ENCODE assay signal across 2 cellular contexts in the genomic region with DNA sequence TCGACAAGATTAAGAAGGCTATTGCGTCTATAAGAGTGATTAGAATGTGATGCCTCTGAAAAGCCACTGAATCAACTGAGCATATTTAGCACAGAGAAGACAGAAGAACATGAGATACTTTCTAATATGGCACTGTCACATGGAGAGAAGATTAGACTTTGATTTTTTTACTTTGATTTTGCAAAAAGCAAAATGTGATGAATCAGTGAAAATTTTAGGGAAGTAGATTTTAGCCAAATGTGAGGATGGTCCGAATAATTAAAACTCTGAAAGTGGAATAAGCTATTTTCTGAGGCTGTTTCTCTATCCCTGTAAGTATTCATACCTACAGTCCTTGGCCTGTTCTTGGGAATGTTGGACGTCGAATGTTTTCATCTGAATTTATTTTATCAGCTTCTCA.
TF ChIP-seq lines count a peak whose summit lies in the region.

No MANE protein-coding gene starts in this region.

TF ChIP-seq in HepG2, 621 proteins besides CTCF, POLR2A, EP300 and RAD21:
- TF ChIP-seq, protein P1, sequence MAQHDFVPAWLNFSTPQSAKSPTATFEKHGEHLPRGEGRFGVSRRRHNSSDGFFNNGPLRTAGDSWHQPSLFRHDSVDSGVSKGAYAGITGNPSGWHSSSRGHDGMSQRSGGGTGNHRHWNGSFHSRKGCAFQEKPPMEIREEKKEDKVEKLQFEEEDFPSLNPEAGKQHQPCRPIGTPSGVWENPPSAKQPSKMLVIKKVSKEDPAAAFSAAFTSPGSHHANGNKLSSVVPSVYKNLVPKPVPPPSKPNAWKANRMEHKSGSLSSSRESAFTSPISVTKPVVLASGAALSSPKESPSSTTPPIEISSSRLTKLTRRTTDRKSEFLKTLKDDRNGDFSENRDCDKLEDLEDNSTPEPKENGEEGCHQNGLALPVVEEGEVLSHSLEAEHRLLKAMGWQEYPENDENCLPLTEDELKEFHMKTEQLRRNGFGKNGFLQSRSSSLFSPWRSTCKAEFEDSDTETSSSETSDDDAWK (CRISPR knock-in tag; IDR thresholded peaks at IDR 0.05): no peak
- TF ChIP-seq ZNF570 (CRISPR knock-in tag; IDR thresholded peaks at IDR 0.05; ENCODE audit: borderline replicate concordance): no peak
- no peak for TF ChIP-seq PRMT3 (CRISPR knock-in tag; IDR thresholded peaks at IDR 0.05; ENCODE audit: borderline replicate concordance, low read depth)
- no peak for TF ChIP-seq ZFP36L1 (CRISPR knock-in tag; IDR thresholded peaks at IDR 0.05)
- no peak for TF ChIP-seq ZNF292 (CRISPR knock-in tag; IDR thresholded peaks at IDR 0.05; ENCODE audit: borderline replicate concordance, low read depth)
- TF ChIP-seq FOSL1 (CRISPR knock-in tag; IDR thresholded peaks at IDR 0.05; ENCODE audit: borderline replicate concordance): no peak
- TF ChIP-seq MAFK (conservative IDR thresholded peaks at IDR 0.05 in 1 of 2, IDR thresholded peaks at IDR 0.05 in 1 of 2; ENCODE audit: low read length in 2 of 2): peak in 1 of 2 experiments; percentile 53; a peak in 2 of 4 replicates
- TF ChIP-seq SPEN (CRISPR knock-in tag; IDR thresholded peaks at IDR 0.05; ENCODE audit: low read depth): no peak
- TF ChIP-seq ZFP1 (CRISPR knock-in tag; IDR thresholded peaks at IDR 0.05): no peak
- TF ChIP-seq, protein P2, sequence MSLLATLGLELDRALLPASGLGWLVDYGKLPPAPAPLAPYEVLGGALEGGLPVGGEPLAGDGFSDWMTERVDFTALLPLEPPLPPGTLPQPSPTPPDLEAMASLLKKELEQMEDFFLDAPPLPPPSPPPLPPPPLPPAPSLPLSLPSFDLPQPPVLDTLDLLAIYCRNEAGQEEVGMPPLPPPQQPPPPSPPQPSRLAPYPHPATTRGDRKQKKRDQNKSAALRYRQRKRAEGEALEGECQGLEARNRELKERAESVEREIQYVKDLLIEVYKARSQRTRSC (CRISPR knock-in tag; IDR thresholded peaks at IDR 0.05; ENCODE audit: low read depth): no peak
- TF ChIP-seq, protein P3, sequence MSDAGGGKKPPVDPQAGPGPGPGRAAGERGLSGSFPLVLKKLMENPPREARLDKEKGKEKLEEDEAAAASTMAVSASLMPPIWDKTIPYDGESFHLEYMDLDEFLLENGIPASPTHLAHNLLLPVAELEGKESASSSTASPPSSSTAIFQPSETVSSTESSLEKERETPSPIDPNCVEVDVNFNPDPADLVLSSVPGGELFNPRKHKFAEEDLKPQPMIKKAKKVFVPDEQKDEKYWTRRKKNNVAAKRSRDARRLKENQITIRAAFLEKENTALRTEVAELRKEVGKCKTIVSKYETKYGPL (CRISPR knock-in tag; IDR thresholded peaks at IDR 0.05): no peak
- TF ChIP-seq NFRKB (IDR thresholded peaks at IDR 0.05): no peak
- no peak for TF ChIP-seq ZNF850 (CRISPR knock-in tag; conservative IDR thresholded peaks at IDR 0.05)
- peak; percentile 43; the same call in 1 of the 2 replicates for TF ChIP-seq MAFF (IDR thresholded peaks at IDR 0.05; ENCODE audit: low read depth, low read length)
- TF ChIP-seq, protein P4, sequence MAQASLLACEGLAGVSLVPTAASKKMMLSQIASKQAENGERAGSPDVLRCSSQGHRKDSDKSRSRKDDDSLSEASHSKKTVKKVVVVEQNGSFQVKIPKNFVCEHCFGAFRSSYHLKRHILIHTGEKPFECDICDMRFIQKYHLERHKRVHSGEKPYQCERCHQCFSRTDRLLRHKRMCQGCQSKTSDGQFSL (CRISPR knock-in tag; IDR thresholded peaks at IDR 0.05): no peak
- TF ChIP-seq ZNF274 (CRISPR knock-in tag; IDR thresholded peaks at IDR 0.05): no peak
- TF ChIP-seq ZBTB1 (CRISPR knock-in tag; IDR thresholded peaks at IDR 0.05; ENCODE audit: borderline replicate concordance): no peak
- TF ChIP-seq ELF3 (CRISPR knock-in tag; IDR thresholded peaks at IDR 0.05): no peak

TF ChIP-seq in K562, 482 proteins besides CTCF, POLR2A, EP300 and RAD21:
- 0 out of 2 replicates have a peak, but pooled peaks have one; percentile 16 for TF ChIP-seq MAFG (tag; conservative IDR thresholded peaks at IDR 0.05)
- no peak for TF ChIP-seq ZNF408 (CRISPR knock-in tag; IDR thresholded peaks at IDR 0.05; ENCODE audit: low read depth)
- peak; percentile 28; the same call in 1 of the 2 replicates for TF ChIP-seq ZNF316 (IDR thresholded peaks at IDR 0.05)
- TF ChIP-seq SMAD2 (IDR thresholded peaks at IDR 0.05; ENCODE audit: low read depth, low read length): no peak
- TF ChIP-seq MAFF (IDR thresholded peaks at IDR 0.05; ENCODE audit: low read length): peak; percentile 27; the same call in 1 of the 2 replicates
